Comparison of ENCODE assay signal across 17 cellular contexts in the genomic region with DNA sequence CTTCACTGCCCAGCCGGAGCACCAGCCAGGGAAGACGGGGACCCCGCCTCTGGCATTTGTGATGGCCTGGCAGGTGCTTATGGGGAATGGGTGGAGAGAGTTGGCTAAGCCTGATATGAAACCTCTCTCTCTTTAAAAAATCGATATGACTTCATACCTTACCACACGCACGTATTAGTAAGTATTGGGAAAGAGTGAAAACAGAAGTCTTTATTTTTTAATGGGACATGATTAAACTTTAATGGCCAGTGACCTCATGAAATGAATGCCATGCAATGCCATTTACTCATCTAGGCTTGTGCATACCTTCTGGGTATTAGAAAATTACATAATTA.
"Had no signal": no experiment of that assay in that cellular context is flagged by ENCODE, and none has a peak within 500 bp of the region (broad histone marks: within the 10 kb centered on the region; RNA-seq: fewer than 3 reads in every experiment).

No MANE protein-coding gene starts in this region.

- H3K36me3 ChIP-seq: brain microvascular endothelial cell, esophagus muscularis mucosa, thoracic aorta had no signal

- H3K36me3 Mint-ChIP-seq: activated CD4-positive, alpha-beta memory T cell treated with anti-CD3 and anti-CD28 coated beads for 36 hours; activated naive CD8-positive, alpha-beta T cell treated with anti-CD3 and anti-CD28 coated beads, Interleukin-2, amount 10 ng/mL, durations not matched to agents 7 days and 5 days; stimulated activated effector memory CD8-positive, alpha-beta T cell treated with anti-CD3 and anti-CD28 coated beads, Interleukin-12 subunit alpha, Interleukin-12 subunit beta, amount 100 ng/mL, for 72 hours had no signal

- DNase-seq: activated CD4-positive, alpha-beta memory T cell treated with anti-CD3 and anti-CD28 coated beads for 36 hours; activated CD4-positive, alpha-beta T cell treated with anti-CD3 and anti-CD28 coated beads for 4 hours; activated CD8-positive, alpha-beta memory T cell treated with anti-CD3 and anti-CD28 coated beads, Interleukin-2, amount 10 ng/mL, durations not matched to agents 7 days and 5 days; activated naive CD4-positive, alpha-beta T cell treated with Interleukin-2 at 50 U/mL for 16 hours; activated naive CD8-positive, alpha-beta T cell treated with anti-CD3 and anti-CD28 coated beads, Interleukin-2, amount 10 ng/mL, durations not matched to agents 7 days and 5 days; brain microvascular endothelial cell; midbrain; psoas muscle; stimulated activated CD4-positive, alpha-beta T cell treated with anti-CD3 and anti-CD28 coated beads, Interleukin-15, amount 100 ng/mL, for 24 hours; stimulated activated CD4-positive, alpha-beta T cell treated with anti-CD3 and anti-CD28 coated beads, Interleukin-4, amount 100 ng/mL, for 1 hour had no signal

- H3K4me3 Mint-ChIP-seq: activated CD4-positive, alpha-beta memory T cell treated with anti-CD3 and anti-CD28 coated beads for 36 hours; activated CD8-positive, alpha-beta memory T cell treated with anti-CD3 and anti-CD28 coated beads, Interleukin-2, amount 10 ng/mL, durations not matched to agents 7 days and 5 days; activated naive CD8-positive, alpha-beta T cell treated with anti-CD3 and anti-CD28 coated beads, Interleukin-2, amount 10 ng/mL, durations not matched to agents 7 days and 5 days; activated T-helper 17 cell treated with anti-CD3 and anti-CD28 coated beads, Interleukin-2, amount 50 U/mL, for 72 hours; stimulated activated effector memory CD8-positive, alpha-beta T cell treated with anti-CD3 and anti-CD28 coated beads, Interleukin-12 subunit alpha, Interleukin-12 subunit beta, amount 100 ng/mL, for 72 hours had no signal

- ATAC-seq: activated CD8-positive, alpha-beta memory T cell treated with anti-CD3 and anti-CD28 coated beads, Interleukin-2, amount 10 ng/mL, durations not matched to agents 7 days and 5 days; activated T-helper 17 cell treated with anti-CD3 and anti-CD28 coated beads, Interleukin-2, amount 50 U/mL, for 72 hours; psoas muscle; stimulated activated effector memory CD8-positive, alpha-beta T cell treated with anti-CD3 and anti-CD28 coated beads, Interleukin-12 subunit alpha, Interleukin-12 subunit beta, amount 100 ng/mL, for 72 hours had no signal

- H3K9me3 ChIP-seq: psoas muscle, thoracic aorta had no signal

- H3K27ac ChIP-seq: brain microvascular endothelial cell, coronary artery, esophagus muscularis mucosa, psoas muscle, thoracic aorta had no signal

- H3K4me3 ChIP-seq: coronary artery, esophagus muscularis mucosa, lung, psoas muscle, skin epidermis, thoracic aorta had no signal

- H3K9me3 Mint-ChIP-seq: stimulated activated effector memory CD8-positive, alpha-beta T cell treated with anti-CD3 and anti-CD28 coated beads, Interleukin-12 subunit alpha, Interleukin-12 subunit beta, amount 100 ng/mL, for 72 hours had no signal

- H3K27ac Mint-ChIP-seq: activated CD4-positive, alpha-beta memory T cell treated with anti-CD3 and anti-CD28 coated beads for 36 hours; activated CD8-positive, alpha-beta memory T cell treated with anti-CD3 and anti-CD28 coated beads, Interleukin-2, amount 10 ng/mL, durations not matched to agents 7 days and 5 days; activated naive CD8-positive, alpha-beta T cell treated with anti-CD3 and anti-CD28 coated beads, Interleukin-2, amount 10 ng/mL, durations not matched to agents 7 days and 5 days; activated T-helper 17 cell treated with anti-CD3 and anti-CD28 coated beads, Interleukin-2, amount 50 U/mL, for 72 hours; stimulated activated effector memory CD8-positive, alpha-beta T cell treated with anti-CD3 and anti-CD28 coated beads, Interleukin-12 subunit alpha, Interleukin-12 subunit beta, amount 100 ng/mL, for 72 hours had no signal

- H3K27me3 Mint-ChIP-seq: activated CD8-positive, alpha-beta memory T cell treated with anti-CD3 and anti-CD28 coated beads, Interleukin-2, amount 10 ng/mL, durations not matched to agents 7 days and 5 days had no signal

- H3K4me1 Mint-ChIP-seq: activated CD8-positive, alpha-beta memory T cell treated with anti-CD3 and anti-CD28 coated beads, Interleukin-2, amount 10 ng/mL, durations not matched to agents 7 days and 5 days; activated naive CD8-positive, alpha-beta T cell treated with anti-CD3 and anti-CD28 coated beads, Interleukin-2, amount 10 ng/mL, durations not matched to agents 7 days and 5 days had no signal

- H3K4me1 ChIP-seq: psoas muscle had no signal

- H3K27me3 ChIP-seq: brain microvascular endothelial cell, esophagus muscularis mucosa had no signal
